9 cellular contexts compared by ENCODE assay signal in genomic region chr16:11329080-11329491, GRCh38. TPM values are rescaled to one million over a fixed set of nuclear protein-coding genes. Genes with fewer than 3 reads are reported as not detected.
DNase-seq lines count a peak whose midpoint lies in the region; ATAC-seq and TF ChIP-seq lines count a peak whose summit lies in the region.
"Had no signal": no experiment of that assay in that cellular context is flagged by ENCODE, and none has a peak within 500 bp of the region (broad histone marks: within the 10 kb centered on the region; RNA-seq: fewer than 3 reads in every experiment).

No MANE protein-coding gene starts in this region.

- H3K27me3 ChIP-seq in NT2/D1 (ENCODE audit: insufficient read depth, insufficient read length) (no peaks in the 10 kb centered on the region), upper lobe of left lung (no peaks in the 10 kb centered on the region)

- DNase-seq in activated naive CD4-positive, alpha-beta T cell (lab: John Stamatoyannopoulos, UW): no peak
- DNase-seq in NT2/D1 (ENCODE audit: low read depth, low spot score) (no peak), fibroblast of mammary gland (ENCODE audit: low read depth) (peak; percentile 51), upper lobe of left lung (no peak), 8988T (no peak), NCI-H1417 (lab: John Stamatoyannopoulos, UW) (no peak)

- H3K9me3 ChIP-seq in NT2/D1 (ENCODE audit: insufficient read depth, low read length) (peaks cover 17% of the 10 kb centered on the region; the same call in 1 of the 2 replicates), upper lobe of left lung (no peaks in the 10 kb centered on the region)

- H3K4me1 ChIP-seq in NT2/D1 (ENCODE audit: insufficient read depth, insufficient read length): peaks cover 10% of the 10 kb centered on the region
- H3K4me1 ChIP-seq in upper lobe of left lung: peaks cover 17 to 21% (median 21%) of the 10 kb centered on the region in 4 donors

- peaks cover 36% of the 10 kb centered on the region for H3K4me1 Mint-ChIP-seq in activated naive CD4-positive, alpha-beta T cell treated with anti-CD3 and anti-CD28 coated beads, Interleukin-2, amount 50 U/mL, for 24 hours

- H3K9ac ChIP-seq in NT2/D1 (ENCODE audit: insufficient read length, low read depth): peak overlapping the region; percentile 47

- H3K4me3 ChIP-seq in NT2/D1 (ENCODE audit: insufficient read length, low read depth) (peak overlapping the region; percentile 6), fibroblast of mammary gland (ENCODE audit: control insufficient read depth, low read depth, low read length) (no peak overlapping the region), upper lobe of left lung (no peak overlapping the region)

- no peaks in the 10 kb centered on the region for H3K9me3 Mint-ChIP-seq in activated naive CD4-positive, alpha-beta T cell treated with anti-CD3 and anti-CD28 coated beads, Interleukin-2, amount 50 U/mL, for 24 hours

- no peaks in the 10 kb centered on the region for H3K27me3 Mint-ChIP-seq in activated naive CD4-positive, alpha-beta T cell treated with anti-CD3 and anti-CD28 coated beads, Interleukin-2, amount 50 U/mL, for 24 hours

- TF ChIP-seq EP300 in upper lobe of left lung (IDR thresholded peaks at IDR 0.05): no peak

- peak overlapping the region; percentile 60 for H3K4me3 Mint-ChIP-seq in activated naive CD4-positive, alpha-beta T cell treated with anti-CD3 and anti-CD28 coated beads, Interleukin-2, amount 50 U/mL, for 24 hours

- no peak for TF ChIP-seq CTCF in fibroblast of mammary gland (conservative IDR thresholded peaks at IDR 0.05; ENCODE audit: control insufficient read depth, insufficient read depth, low read depth, low read length)
- TF ChIP-seq CTCF in upper lobe of left lung (IDR thresholded peaks at IDR 0.05): no peak

- no peaks in the 10 kb centered on the region for H3K36me3 ChIP-seq in NT2/D1 (ENCODE audit: insufficient read depth, insufficient read length, low read length)
- H3K36me3 ChIP-seq in upper lobe of left lung: no peaks in the 10 kb centered on the region

- ATAC-seq in upper lobe of left lung (ENCODE audit: low FRiP score in 2 of 2) (no peak), HG03108 (IDR thresholded peaks at IDR 0.05; ENCODE audit: unreplicated experiment) (no peak)

- TF ChIP-seq POLR2A in upper lobe of left lung (IDR thresholded peaks at IDR 0.05): no peak

- H3K27ac ChIP-seq in upper lobe of left lung: peak overlapping the region in 3 of 4 donors; percentile 44 to 55 (median 50)
- H3K27ac ChIP-seq: VCaP had no signal

- peak overlapping the region; percentile 30 for H3K27ac Mint-ChIP-seq in activated naive CD4-positive, alpha-beta T cell treated with anti-CD3 and anti-CD28 coated beads, Interleukin-2, amount 50 U/mL, for 24 hours

- WGBS in upper lobe of left lung, 2 donors: 12 to 20% methylated on average over 6 of the region's 6 CpGs

- H3K36me3 Mint-ChIP-seq in activated naive CD4-positive, alpha-beta T cell treated with anti-CD3 and anti-CD28 coated beads, Interleukin-2, amount 50 U/mL, for 24 hours: no peaks in the 10 kb centered on the region

RNA-seq across cellular contexts. Expression of gene RMI2, which starts 16.2 kb away (rescaled TPM):
- 1 to 10 TPM; 2.6 to 6.3 (median 2.7) TPM for total RNA-seq in upper lobe of left lung

RNA-seq across cellular contexts. Expression of gene PRM1, which starts 48.0 kb away (rescaled TPM):
- not detected for total RNA-seq in upper lobe of left lung

RNA-seq across cellular contexts. Expression of gene PRM2, which starts 52.8 kb away (rescaled TPM):
- not detected for total RNA-seq in upper lobe of left lung

RNA-seq across cellular contexts. Expression of gene PRM3, which starts 55.7 kb away (rescaled TPM):
- total RNA-seq in upper lobe of left lung: not detected

RNA-seq across cellular contexts. Expression of gene TNP2, which starts 60.0 kb away (rescaled TPM):
- total RNA-seq in upper lobe of left lung: not detected
